14 cellular contexts compared by ENCODE assay signal in the genomic region with DNA sequence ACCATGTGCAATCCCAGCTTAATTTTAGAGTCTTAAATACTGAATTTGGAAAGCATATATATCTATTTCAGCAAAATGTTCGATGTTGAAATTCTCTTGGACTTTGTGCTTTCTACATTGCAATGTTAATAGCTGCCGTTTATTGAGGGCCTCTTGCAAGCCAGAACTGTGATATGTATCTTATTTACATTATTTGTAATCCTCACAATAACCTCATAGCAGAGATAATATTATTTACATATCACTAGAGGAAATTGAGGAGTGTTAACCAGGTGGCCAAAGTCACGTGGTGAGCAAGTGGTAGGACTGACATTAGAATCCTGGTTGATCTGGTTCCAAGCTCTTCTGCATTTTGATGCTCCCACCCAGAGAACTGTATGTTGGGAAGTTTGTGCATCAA.
DNase-seq lines count a peak whose midpoint lies in the region; ATAC-seq and TF ChIP-seq lines count a peak whose summit lies in the region.
"Had no signal": no experiment of that assay in that cellular context is flagged by ENCODE, and none has a peak within 500 bp of the region (broad histone marks: within the 10 kb centered on the region; RNA-seq: fewer than 3 reads in every experiment).

No MANE protein-coding gene starts in this region.

- H3K27me3 Mint-ChIP-seq in Calu3 (ENCODE audit: unreplicated experiment): peaks cover 18% of the 10 kb centered on the region

- intact Hi-C loops in Calu3 (cut with micrococcal nuclease; ENCODE audit: unreplicated experiment): no loop called here

- no peaks in the 10 kb centered on the region for H3K36me3 Mint-ChIP-seq in Calu3 (ENCODE audit: insufficient read depth, unreplicated experiment)

- peaks cover 17% of the 10 kb centered on the region for H3K4me1 Mint-ChIP-seq in Calu3 (ENCODE audit: low read depth, unreplicated experiment)

- CTCF ChIA-PET in Calu3 (lab: Charles Lee): interaction anchor here (0.6 to 1.1 kb wide), 2 partner anchors 11 to 47 kb away, joined by 3 to 4 read pairs; no protein-coding TSS in a partner anchor

- no peak for TF ChIP-seq CTCF in Calu3 (IDR thresholded peaks at IDR 0.05; ENCODE audit: unreplicated experiment)
- no peak for TF ChIP-seq CTCF in fibroblast of villous mesenchyme (IDR thresholded peaks at IDR 0.05; ENCODE audit: insufficient read depth, low read depth, low read length)

- DNase-seq in Calu3: peak; percentile 15
- peak; percentile 69 for DNase-seq in NCI-H146 (lab: John Stamatoyannopoulos, UW)
- DNase-seq in fibroblast of villous mesenchyme (ENCODE audit: low read depth): peak; percentile 41
- DNase-seq in mucosa of gallbladder (ENCODE audit: low spot score): peak; percentile 54
- DNase-seq in germinal center (ENCODE audit: low spot score): no peak
- DNase-seq in Kasumi-1 (lab: John Stamatoyannopoulos, UW): no peak
- DNase-seq: DMS 273 treated with DMSO at 0.1 percent for 48 hours, NCI-H1436, NCI-H524 had no signal

- no peak for ATAC-seq in GM21367 (IDR thresholded peaks at IDR 0.05; ENCODE audit: unreplicated experiment)
- no peak for ATAC-seq in GM19455 (IDR thresholded peaks at IDR 0.05; ENCODE audit: unreplicated experiment)
- ATAC-seq: A549 had no signal

- no peaks in the 10 kb centered on the region for H3K9me3 Mint-ChIP-seq in Calu3 (ENCODE audit: low read depth, unreplicated experiment)

- no peak overlapping the region for H3K4me3 ChIP-seq in fibroblast of villous mesenchyme (ENCODE audit: low read depth, low read length)
- H3K4me3 ChIP-seq: A549; BLaER1 treated with 17β-estradiol and CSF1 and Interleukin-3, amounts not matched to agents 10 nM and 100 nM; SJSA1 had no signal

- no TSS peak for BruUV-seq in Calu3 (replicated peaks; lab: Mats Ljungman, UMichigan)

- H3K4me3 Mint-ChIP-seq in Calu3 (ENCODE audit: low read depth, unreplicated experiment): no peak overlapping the region

- H3K27ac Mint-ChIP-seq in Calu3 (ENCODE audit: unreplicated experiment): no peak overlapping the region

Comparison
In these comparisons a context has a peak if more than half of its experiments do, and no peak if none do; other contexts are left out.
1. DNase-seq: peak in Calu3 (single experiment), NCI-H146 (single experiment), fibroblast of villous mesenchyme (single experiment) and mucosa of gallbladder (single experiment); none in germinal center (single experiment) and Kasumi-1 (0 of 2).